ENCODE assay signal across 8 cellular contexts in the genomic region with DNA sequence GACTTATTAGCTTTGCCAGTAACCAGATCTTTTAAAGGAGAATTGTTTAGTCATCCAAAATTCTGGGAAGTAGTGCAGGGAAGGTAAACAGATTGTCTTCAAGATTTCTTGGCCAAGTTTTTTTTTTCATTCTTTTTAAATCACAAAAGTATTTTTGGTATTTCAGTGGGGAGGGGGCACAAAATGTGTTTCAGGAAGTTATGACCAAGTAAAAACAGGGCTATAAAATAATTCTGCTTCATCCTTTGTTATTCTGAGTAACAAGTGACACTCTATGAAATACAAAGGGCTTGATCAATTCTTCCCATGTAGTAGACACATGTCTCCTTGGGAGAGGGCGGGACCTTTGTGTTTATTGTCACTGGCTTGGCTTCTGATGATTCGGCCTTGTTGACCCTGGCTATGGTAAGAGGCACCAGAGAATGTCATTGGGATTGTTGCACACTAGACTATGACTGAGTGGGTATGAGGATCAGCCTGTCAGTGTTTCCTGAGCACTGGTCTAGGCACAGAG. TPM values are rescaled to one million over a fixed set of nuclear protein-coding genes. Genes with fewer than 3 reads are reported as not detected.
DNase-seq lines count a peak whose midpoint lies in the region; ATAC-seq and TF ChIP-seq lines count a peak whose summit lies in the region.

No MANE protein-coding gene starts in this region.

- BruUV-seq in MCF 10A (replicated peaks; lab: Mats Ljungman, UMichigan) (no TSS peak), mammary epithelial cell (replicated peaks; lab: Mats Ljungman, UMichigan) (no TSS peak)

- WGBS in mammary epithelial cell (ENCODE audit: low coverage, missing lambda C conversion rate): 85% methylated on average over 2 of the region's 2 CpGs

- TF ChIP-seq CTCF in MCF 10A (IDR thresholded peaks at IDR 0.05; ENCODE audit: unreplicated experiment): no peak
- TF ChIP-seq CTCF in mammary epithelial cell (conservative IDR thresholded peaks at IDR 0.05 in 1 of 2, IDR thresholded peaks at IDR 0.05 in 1 of 2; ENCODE audit: extremely low read depth in 1 of 2, insufficient read depth in 1 of 2, low read depth in 1 of 2, low read length in 2 of 2): no peak
- TF ChIP-seq CTCF in ascending aorta (IDR thresholded peaks at IDR 0.05): no peak
- no peak for TF ChIP-seq CTCF in mucosa of descending colon (IDR thresholded peaks at IDR 0.05)
- TF ChIP-seq CTCF in uterus (IDR thresholded peaks at IDR 0.05): no peak

- H3K4me3 Mint-ChIP-seq in MCF 10A (ENCODE audit: unreplicated experiment): no peak overlapping the region

- in situ Hi-C loops in mammary epithelial cell (cut with MboI; ENCODE audit: low sequenced_read_pairs in 2 of 2): no loop called here

- peak overlapping the region; percentile 61 for H3K27ac Mint-ChIP-seq in MCF 10A (ENCODE audit: low read depth, unreplicated experiment)

- H3K9me3 ChIP-seq in mammary epithelial cell (replicated peaks; ENCODE audit: insufficient read depth, low read length) (no peaks in the 10 kb centered on the region), ascending aorta (no peaks in the 10 kb centered on the region), mucosa of descending colon (no peaks in the 10 kb centered on the region), uterus (no peaks in the 10 kb centered on the region)

- TF ChIP-seq POLR2A in uterus (IDR thresholded peaks at IDR 0.05): no peak

- H3K36me3 ChIP-seq in mammary epithelial cell (ENCODE audit: insufficient read depth, low read length) (no peaks in the 10 kb centered on the region), ascending aorta (no peaks in the 10 kb centered on the region), mucosa of descending colon (ENCODE audit: low read depth) (no peaks in the 10 kb centered on the region), uterus (no peaks in the 10 kb centered on the region)

- no peak overlapping the region for H3K9ac ChIP-seq in mammary epithelial cell (ENCODE audit: insufficient read depth, low read length)

- peaks cover 95% of the 10 kb centered on the region for H3K79me2 ChIP-seq in mammary epithelial cell (ENCODE audit: insufficient read depth, low read length)

- no peaks in the 10 kb centered on the region for H3K9me3 Mint-ChIP-seq in MCF 10A (ENCODE audit: unreplicated experiment)

- no peaks in the 10 kb centered on the region for H4K20me1 ChIP-seq in mammary epithelial cell (ENCODE audit: insufficient read depth, low read length)

- H3K4me2 ChIP-seq in mammary epithelial cell (ENCODE audit: insufficient read depth, low read depth, low read length): no peak overlapping the region

- peaks cover 15% of the 10 kb centered on the region for H3K4me1 ChIP-seq in mammary epithelial cell (ENCODE audit: insufficient read depth, low read length)
- peaks cover 17 to 84% of the 10 kb centered on the region in 2 donors for H3K4me1 ChIP-seq in ascending aorta
- H3K4me1 ChIP-seq in mucosa of descending colon (ENCODE audit: low read depth): peaks cover 16% of the 10 kb centered on the region
- peaks cover 23 to 28% of the 10 kb centered on the region in 2 donors for H3K4me1 ChIP-seq in uterus

- CTCF ChIA-PET in MCF 10A (lab: Yijun Ruan, JAX): interaction anchor here (0.7 to 0.8 kb wide), 2 partner anchors 10 to 15 kb away, joined by 4 read pairs; no protein-coding TSS in a partner anchor
- CTCF ChIA-PET in mammary epithelial cell (lab: Charles Lee; ENCODE audit: low non-redundant PET): no interaction called here

- no peaks in the 10 kb centered on the region for H3K27me3 Mint-ChIP-seq in MCF 10A (ENCODE audit: insufficient read depth, unreplicated experiment)

- POLR2A ChIA-PET in MCF 10A (lab: Yijun Ruan, JAX): interaction anchor here (0.6 to 6.2 kb wide), 2 partner anchors 18 to 51 kb away, joined by 4 to 42 read pairs; no protein-coding TSS in a partner anchor

- H3K4me1 Mint-ChIP-seq in MCF 10A (ENCODE audit: insufficient read depth, unreplicated experiment): peaks cover 40% of the 10 kb centered on the region

- H2AFZ ChIP-seq in mammary epithelial cell (ENCODE audit: low read depth, low read length): no peak overlapping the region

- intact Hi-C loops in MCF 10A (cut with micrococcal nuclease) (no loop called here), mammary epithelial cell (cut with micrococcal nuclease) (no loop called here), ascending aorta (cut with DNase I) (loop anchor here (2.0 kb wide), 1 partner anchor 54 kb away; no protein-coding TSS in a partner anchor), mucosa of descending colon (cut with DNase I, micrococcal nuclease) (loop anchor here in 1 of 2 donors (10.0 kb wide), 1 partner anchor 52 kb away; the partner anchor contains the start of gene SUSD6), uterus (cut with DNase I; ENCODE audit: low total_unique reads) (no loop called here)

- dilution Hi-C loops in mammary epithelial cell (cut with HindIII; ENCODE audit: low sequenced_read_pairs): no loop called here

- no peak for DNase-seq in MCF 10A (ENCODE audit: unreplicated experiment)
- no peak for DNase-seq in mammary epithelial cell
- peak in 1 of 2 donors; percentile 75 for DNase-seq in ascending aorta (ENCODE audit: low spot score in 2 of 2)
- no peak for DNase-seq in mucosa of descending colon
- no peak for DNase-seq in uterus
- no peak for DNase-seq in NCI-H526 treated with DMSO at 0.1 percent for 48 hours (lab: John Stamatoyannopoulos, UW)
- no peak for DNase-seq in T1000 (lab: John Stamatoyannopoulos, UW)

- H3K27me3 ChIP-seq in mammary epithelial cell (ENCODE audit: insufficient read depth, low read length): no peaks in the 10 kb centered on the region
- no peaks in the 10 kb centered on the region for H3K27me3 ChIP-seq in ascending aorta
- no peaks in the 10 kb centered on the region for H3K27me3 ChIP-seq in uterus

- H3K4me3 ChIP-seq in mammary epithelial cell (replicated peaks in 1 of 3; ENCODE audit: insufficient read depth in 1 of 3, low read depth in 2 of 3, low read length in 3 of 3) (no peak overlapping the region), ascending aorta (peak overlapping the region in 1 of 2 donors; percentile 10), mucosa of descending colon (no peak overlapping the region), uterus (no peak overlapping the region)

- H3K27ac ChIP-seq in mammary epithelial cell (ENCODE audit: insufficient read depth, low read depth, low read length) (no peak overlapping the region), ascending aorta (peak overlapping the region; percentile 79 to 87), uterus (peak overlapping the region; percentile 49 to 60)

- H3K36me3 Mint-ChIP-seq in MCF 10A (ENCODE audit: insufficient read depth, unreplicated experiment): peaks cover 41% of the 10 kb centered on the region

- ATAC-seq in mucosa of descending colon (peak; percentile 20), GM18907 (IDR thresholded peaks at IDR 0.05; ENCODE audit: unreplicated experiment) (no peak)

RNA-seq across cellular contexts. Expression of gene SUSD6, which starts 55.4 kb away (rescaled TPM):
- 27.7 and 32.1 TPM in 2 replicates for total RNA-seq in MCF 10A (2022)
- 10 to 100 TPM; 34.8 to 45.6 TPM for total RNA-seq in mammary epithelial cell
- 17.1 TPM for polyA plus RNA-seq in mammary epithelial cell
- polyA minus RNA-seq in mammary epithelial cell: 41.4 TPM
- 23.3 TPM for total RNA-seq in ascending aorta
- total RNA-seq in mucosa of descending colon: 10 to 100 TPM; 56.3 to 98.3 (median 95.6) TPM
- 10 to 100 TPM in 3 of 4 donors, 1 to 10 TPM in 1; 8.8 to 35.1 (median 17.6) TPM for total RNA-seq in uterus
